In genomic region chr20:63972312-63973159, GRCh38 we compare ENCODE assay signal across 15 cellular contexts. TPM values are rescaled to one million over a fixed set of nuclear protein-coding genes. Genes with fewer than 3 reads are reported as not detected.
DNase-seq lines count a peak whose midpoint lies in the region; ATAC-seq, FAIRE-seq and TF ChIP-seq lines count a peak whose summit lies in the region.
"Had no signal": no experiment of that assay in that cellular context is flagged by ENCODE, and none has a peak within 500 bp of the region (broad histone marks: within the 10 kb centered on the region; RNA-seq: fewer than 3 reads in every experiment).

No MANE protein-coding gene starts in this region.

- H2BK20ac ChIP-seq in H1 (ENCODE audit: low read length), result 0 out of 2 replicates have a peak overlapping the region, but pooled peaks have one; percentile 40

- no peak for TF ChIP-seq CTCF in H1 (IDR thresholded peaks at IDR 0.05; ENCODE audit: control extremely low read depth in 1 of 3, insufficient read depth in 1 of 3, low read depth in 1 of 3, low read length in 3 of 3)

- H4K12ac ChIP-seq in trophoblast cell (ENCODE audit: low read depth, low read length), result no peak overlapping the region

- TF ChIP-seq EP300 in H1 (IDR thresholded peaks at IDR 0.05; ENCODE audit: borderline replicate concordance in 1 of 2, low read depth in 2 of 2, low read length in 2 of 2), result no peak

- no peak for TF ChIP-seq RAD21 in H1 (IDR thresholded peaks at IDR 0.05 in 1 of 2, conservative IDR thresholded peaks at IDR 0.05 in 1 of 2; ENCODE audit: low read depth in 2 of 2, low read length in 2 of 2)

- H3K9ac ChIP-seq in H1 (replicated peaks in 1 of 4; ENCODE audit: extremely low read depth in 1 of 4, low read depth in 3 of 4, low read length in 3 of 4) (0 out of 7 replicates have a peak overlapping the region, but pooled peaks of 1 of the 4 experiments have one; percentile 19), trophoblast cell (ENCODE audit: low read length) (no peak overlapping the region)

- 89% methylated on average over 18 of the region's 18 CpGs; no CpG with 5 or more reads in 1 of the 2 experiments for WGBS in H1 (ENCODE audit: extremely low coverage in 1 of 2, insufficient coverage in 1 of 2, insufficient read length in 1 of 2, insufficient replicate concordance in 2 of 2, low coverage in 1 of 2, low lambda C conversion rate in 2 of 2, missing lambda C conversion rate in 1 of 2), 2 experiments
- no CpG with 5 or more reads among the region's 18 CpGs for WGBS in trophoblast cell (ENCODE audit: extremely low coverage, insufficient coverage, insufficient read length)
- 72 to 80% (median 75%) methylated on average over 18 of the region's 18 CpGs for WGBS in small intestine, 3 donors

- H3K18ac ChIP-seq in H1 (ENCODE audit: extremely low read depth, low read length) (no peak overlapping the region), trophoblast cell (ENCODE audit: low read length) (no peak overlapping the region)

- peak overlapping the region; percentile 92 for H2AK5ac ChIP-seq in H1 (ENCODE audit: low read depth, low read length)
- no peak overlapping the region for H2AK5ac ChIP-seq in trophoblast cell (ENCODE audit: low read length)

- H3K4me1 ChIP-seq in H1 (replicated peaks in 1 of 4; ENCODE audit: control insufficient read depth in 3 of 4, insufficient read depth in 4 of 4, low read length in 3 of 4), result peaks cover 0 to 13% (median 7%) of the 10 kb centered on the region in 4 experiments; a peak in 6 of 7 replicates
- peaks cover 8 to 12% of the 10 kb centered on the region in 2 experiments for H3K4me1 ChIP-seq in trophoblast cell (ENCODE audit: control insufficient read depth in 1 of 2, insufficient read depth in 2 of 2, low read length in 2 of 2)
- H3K4me1 ChIP-seq in small intestine (ENCODE audit: control insufficient read depth in 2 of 2, insufficient read depth in 1 of 2, low read depth in 1 of 2, low read length in 1 of 2), result peaks cover 0 to 6% of the 10 kb centered on the region in 2 donors

- ATAC-seq in activated CD4-positive, alpha-beta T cell treated with anti-CD3 and anti-CD28 coated beads for 36 hours, result no peak
- no peak for ATAC-seq in HG02981 (IDR thresholded peaks at IDR 0.05; ENCODE audit: unreplicated experiment)
- ATAC-seq: activated CD4-positive, CD25-positive, alpha-beta regulatory T cell treated with anti-CD3 and anti-CD28 coated beads, Interleukin-2, amount 50 U/mL, for 24 hours; activated T-helper 17 cell treated with anti-CD3 and anti-CD28 coated beads, Interleukin-2, amount 50 U/mL, for 72 hours had no signal

- H3K14ac ChIP-seq in H1 (ENCODE audit: insufficient read length) (no peak overlapping the region), trophoblast cell (ENCODE audit: low read length) (no peak overlapping the region)

- no peak overlapping the region for H3K27ac Mint-ChIP-seq in activated CD4-positive, alpha-beta T cell treated with anti-CD3 and anti-CD28 coated beads for 36 hours

- H3K23ac ChIP-seq in H1 (ENCODE audit: insufficient read length), result no peak overlapping the region
- no peak overlapping the region for H3K23ac ChIP-seq in trophoblast cell (ENCODE audit: low read length)

- no peak overlapping the region for H2BK120ac ChIP-seq in H1 (replicated peaks; ENCODE audit: low read depth, low read length)
- H2BK120ac ChIP-seq in trophoblast cell (ENCODE audit: insufficient read depth, low read length, poor library complexity), result no peak overlapping the region

- no peak overlapping the region for H3K4me3 Mint-ChIP-seq in activated CD4-positive, alpha-beta T cell treated with anti-CD3 and anti-CD28 coated beads for 36 hours

- H2AFZ ChIP-seq in H1 (ENCODE audit: low read length) (no peak overlapping the region), trophoblast cell (ENCODE audit: insufficient read depth, low read length, poor library complexity) (no peak overlapping the region)

- H3K27ac ChIP-seq in H1 (ENCODE audit: low read depth, low read length) (no peak overlapping the region), trophoblast cell (ENCODE audit: low read depth, low read length) (no peak overlapping the region), small intestine (ENCODE audit: low read depth in 1 of 2, low read length in 1 of 2) (no peak overlapping the region)

- H3K79me1 ChIP-seq in H1 (ENCODE audit: low read depth, low read length) (peaks cover 4% of the 10 kb centered on the region), trophoblast cell (ENCODE audit: low read length) (peaks cover 8% of the 10 kb centered on the region)

- H3K79me2 ChIP-seq in H1 (ENCODE audit: control insufficient read depth in 1 of 2, insufficient read depth in 2 of 2, low read length in 2 of 2) (no peaks in the 10 kb centered on the region; a peak in 1 of 4 replicates), trophoblast cell (ENCODE audit: control insufficient read depth, insufficient read depth, low read length, poor library complexity) (peaks cover 7% of the 10 kb centered on the region)

- H2BK12ac ChIP-seq in H1 (ENCODE audit: low read depth, low read length) (peak overlapping the region; percentile 86; the same call in 1 of the 2 replicates), trophoblast cell (ENCODE audit: low read length) (no peak overlapping the region)

- no peak overlapping the region for H3K56ac ChIP-seq in H1 (replicated peaks; ENCODE audit: insufficient read length, low read depth, low read length)

- POLR2A ChIA-PET in activated CD4-positive, alpha-beta T cell treated with anti-CD3 and anti-CD28 coated beads for 36 hours (lab: Charles Lee), result no interaction called here
- POLR2A ChIA-PET in H1 (lab: Charles Lee; ENCODE audit: partially characterized antibody), result interaction anchor here (1.8 kb wide), 1 partner anchor 16 kb away, joined by 10 read pairs; the partner anchor contains the start of gene UCKL1

- no peak overlapping the region for H3K4ac ChIP-seq in H1 (replicated peaks; ENCODE audit: insufficient read length, low read depth, low read length)
- H3K4ac ChIP-seq in trophoblast cell (ENCODE audit: low read depth, low read length), result no peak overlapping the region

- CTCF ChIA-PET in activated CD4-positive, alpha-beta T cell treated with anti-CD3 and anti-CD28 coated beads for 36 hours (lab: Charles Lee), result interaction anchor here (0.6 to 1.8 kb wide), 5 partner anchors 18 to 436 kb away, joined by 3 to 10 read pairs (median 3); partner anchors contain the start of genes PTK6 and TPD52L2
- CTCF ChIA-PET in H1 (lab: Charles Lee; ENCODE audit: partially characterized antibody), result interaction anchor here (0.7 to 5.0 kb wide), 16 partner anchors 11 to 451 kb away, joined by 3 to 58 read pairs (median 4); partner anchors contain the start of gene C20orf204

- H3K9me3 Mint-ChIP-seq in activated CD4-positive, alpha-beta T cell treated with anti-CD3 and anti-CD28 coated beads for 36 hours (ENCODE audit: low read depth), result no peaks in the 10 kb centered on the region
- H3K9me3 Mint-ChIP-seq: activated T-helper 17 cell treated with anti-CD3 and anti-CD28 coated beads, Interleukin-2, amount 50 U/mL, for 72 hours had no signal

- H3K27me3 ChIP-seq in H7 (ENCODE audit: control insufficient read depth, insufficient read depth, low read length) (peaks cover 5% of the 10 kb centered on the region), H1 (replicated peaks in 1 of 4; ENCODE audit: control insufficient read depth in 3 of 4, extremely low read depth in 1 of 4, insufficient read depth in 3 of 4, low read length in 3 of 4) (peaks cover 0 to 6% (median 2%) of the 10 kb centered on the region in 4 experiments; a peak in 2 of 7 replicates), trophoblast cell (ENCODE audit: insufficient read depth, low read length) (no peaks in the 10 kb centered on the region), small intestine (ENCODE audit: control insufficient read depth in 2 of 2, insufficient read depth in 2 of 2, low read length in 2 of 2) (no peaks in the 10 kb centered on the region)

- H3K4me3 ChIP-seq in H7 (ENCODE audit: insufficient read depth, low read depth, low read length) (no peak overlapping the region), H1 (ENCODE audit: extremely low read depth in 1 of 4, insufficient read depth in 2 of 4, low read depth in 3 of 4, low read length in 4 of 4) (no peak overlapping the region), trophoblast cell (ENCODE audit: low read depth, low read length) (no peak overlapping the region), small intestine (ENCODE audit: low read depth in 1 of 2, low read length in 2 of 2) (no peak overlapping the region)

- H3K27me3 Mint-ChIP-seq in activated CD4-positive, alpha-beta T cell treated with anti-CD3 and anti-CD28 coated beads for 36 hours, result no peaks in the 10 kb centered on the region
- H3K27me3 Mint-ChIP-seq: activated T-helper 17 cell treated with anti-CD3 and anti-CD28 coated beads, Interleukin-2, amount 50 U/mL, for 72 hours had no signal

- FAIRE-seq in H1 (lab: Jason Lieb, UNC), result no peak
- FAIRE-seq in small intestine (lab: Jason Lieb, UNC), result no peak
- FAIRE-seq: A204.1 had no signal

- peaks cover 23% of the 10 kb centered on the region for H3K36me3 Mint-ChIP-seq in activated CD4-positive, alpha-beta T cell treated with anti-CD3 and anti-CD28 coated beads for 36 hours (ENCODE audit: low read depth)

- H3K4me2 ChIP-seq in H1 (ENCODE audit: insufficient read depth in 1 of 2, low read depth in 2 of 2, low read length in 2 of 2) (peak overlapping the region in 1 of 2 experiments; percentile 5; a peak in 1 of 4 replicates), trophoblast cell (ENCODE audit: low read length) (no peak overlapping the region)

- no peak overlapping the region for H4K5ac ChIP-seq in H1 (ENCODE audit: insufficient read length, low read depth, low read length)

- H3K9me3 ChIP-seq in H1 (ENCODE audit: insufficient read depth in 2 of 2, low read depth in 1 of 2, low read length in 1 of 2) (peaks cover 10 to 12% of the 10 kb centered on the region in 2 experiments), trophoblast cell (ENCODE audit: insufficient read depth, low read depth, low read length) (peaks cover 11% of the 10 kb centered on the region), small intestine (ENCODE audit: control insufficient read depth, low read depth) (no peaks in the 10 kb centered on the region)

- H4K91ac ChIP-seq in H1 (replicated peaks; ENCODE audit: insufficient read length, low read length) (peak overlapping the region; percentile 44), trophoblast cell (ENCODE audit: low read depth, low read length) (no peak overlapping the region)

- H4K8ac ChIP-seq in H1 (ENCODE audit: extremely low read depth, insufficient read depth, low read length) (no peak overlapping the region), trophoblast cell (ENCODE audit: low read depth, low read length) (no peak overlapping the region)

- H2BK5ac ChIP-seq in H1 (ENCODE audit: low read depth, low read length), result no peak overlapping the region
- H2BK5ac ChIP-seq in trophoblast cell (ENCODE audit: low read depth, low read length, poor library complexity), result no peak overlapping the region

- peaks cover 12% of the 10 kb centered on the region; the same call in 1 of the 2 replicates for H3K23me2 ChIP-seq in H1 (ENCODE audit: low read depth, low read length)

- H2BK15ac ChIP-seq in H1 (ENCODE audit: low read length), result peak overlapping the region; percentile 55; the same call in 1 of the 2 replicates

- peaks cover 1% of the 10 kb centered on the region for H3K36me3 ChIP-seq in H7 (replicated peaks; ENCODE audit: control insufficient read depth, insufficient read depth, low read length)
- peaks cover 0 to 9% (median 5%) of the 10 kb centered on the region in 4 experiments; a peak in 4 of 8 replicates for H3K36me3 ChIP-seq in H1 (ENCODE audit: control insufficient read depth in 2 of 4, insufficient read depth in 4 of 4, low read length in 3 of 4)
- peaks cover 8% of the 10 kb centered on the region in 2 experiments for H3K36me3 ChIP-seq in trophoblast cell (ENCODE audit: control insufficient read depth in 1 of 2, insufficient read depth in 2 of 2, low read length in 2 of 2)
- no peaks in the 10 kb centered on the region for H3K36me3 ChIP-seq in small intestine (ENCODE audit: control insufficient read depth in 2 of 2, insufficient read depth in 2 of 2, low read length in 2 of 2)

- peaks cover 2 to 8% of the 10 kb centered on the region in 2 experiments for H4K20me1 ChIP-seq in H1 (replicated peaks in 1 of 2; ENCODE audit: control insufficient read depth in 1 of 2, insufficient read depth in 2 of 2, low read length in 2 of 2)

- TF ChIP-seq POLR2A in H1 (IDR thresholded peaks at IDR 0.05; ENCODE audit: control extremely low read depth in 1 of 2, low read depth in 2 of 2, low read length in 2 of 2), result no peak

- intact Hi-C loops in activated CD4-positive, alpha-beta T cell treated with anti-CD3 and anti-CD28 coated beads for 36 hours (cut with DNase I, micrococcal nuclease), result loop anchor here (5.0 to 10.0 kb wide), 4 partner anchors 75 to 758 kb away; partner anchors contain the start of genes DNAJC5 (in 1 of the 2), LIME1 (in 1 of the 2), SLC2A4RG (in 1 of the 2) and YTHDF1 (in 1 of the 2)

- DNase-seq in activated CD4-positive, alpha-beta T cell treated with anti-CD3 and anti-CD28 coated beads for 36 hours, result peak; percentile 8
- no peak for DNase-seq in activated CD4-positive, alpha-beta T cell treated with anti-CD3 and anti-CD28 coated beads, Interleukin-2, amount 50 U/mL, for 4 hours
- DNase-seq in H7, result peak; percentile 27
- DNase-seq in H1 (ENCODE audit: low read depth in 1 of 2, low spot score in 2 of 2), result no peak
- peak; percentile 51 to 67 for DNase-seq in trophoblast cell
- DNase-seq in small intestine, result no peak
- DNase-seq in SKM-1 treated with dmso at 0.1 percent for 144 hours (lab: John Stamatoyannopoulos, UW; ENCODE audit: unreplicated experiment), result no peak
- DNase-seq: hypothalamus; NCI-H2107; NK-92 treated with Interleukin-12 subunit alpha and Interleukin-12 subunit beta, amount 100 ng/mL, for 24 hours; occipital lobe had no signal

- H3K4me1 Mint-ChIP-seq in activated CD4-positive, alpha-beta T cell treated with anti-CD3 and anti-CD28 coated beads for 36 hours, result peaks cover 38% of the 10 kb centered on the region

RNA-seq across cellular contexts. Expression of gene ZNF512B, which starts 2.8 kb away (rescaled TPM):
- total RNA-seq in activated CD4-positive, alpha-beta T cell treated with anti-CD3 and anti-CD28 coated beads for 36 hours, result 10 to 100 TPM; 12.6 to 13.1 TPM
- 13.3 and 15.5 TPM in 2 replicates for total RNA-seq in H7 (2014; rRNA removed; shearing (Covaris generic))
- 26.6 and 27.0 TPM in 2 replicates for total RNA-seq in H1 (2021; fragmentation: NEBNext Ultra II Directional; extraction: Animal tissue kit (Norgen Biotek cat#: 25700))
- 7.3 and 10.6 TPM in 2 replicates for polyA plus RNA-seq in H1 (2011; rRNA removed)
- polyA plus RNA-seq in H1 (2011; cell fraction: cytosol; rRNA removed), result 9.7 TPM
- 51.0 TPM for polyA plus RNA-seq in H1 (2011; cell fraction: nucleus; rRNA removed)
- 16.0 to 22.5 TPM (median 19.3 TPM) in 4 replicates for polyA plus RNA-seq in H1 (2012, experiment 1 of 2)
- polyA plus RNA-seq in H1 (2012, experiment 2 of 2), result 12.0 TPM
- 9.5 TPM for polyA plus RNA-seq in H1 (2013, experiment 1 of 2)
- polyA plus RNA-seq in H1 (2013, experiment 2 of 2), result 9.1 TPM
- polyA minus RNA-seq in H1 (2011; rRNA and poly(A)+ RNA removed), result 4.1 and 5.5 TPM in 2 replicates
- 8.4 TPM for polyA minus RNA-seq in H1 (2011; cell fraction: cytosol; rRNA and poly(A)+ RNA removed)
- 9.1 TPM for polyA minus RNA-seq in H1 (2011; cell fraction: nucleus; rRNA and poly(A)+ RNA removed)
- 7.5 and 7.8 TPM in 2 replicates for polyA plus RNA-seq in trophoblast cell (2013)
- polyA plus RNA-seq in small intestine, result 1 to 10 TPM; 2.5 to 4.3 (median 3.0) TPM

RNA-seq across cellular contexts. Expression of gene SAMD10, which starts 6.9 kb away (rescaled TPM):
- total RNA-seq in activated CD4-positive, alpha-beta T cell treated with anti-CD3 and anti-CD28 coated beads for 36 hours, result 10 to 100 TPM; 25.4 to 30.7 TPM
- 3.8 and 5.7 TPM in 2 replicates for total RNA-seq in H7 (2014; rRNA removed; shearing (Covaris generic))
- 3.0 and 3.8 TPM in 2 replicates for total RNA-seq in H1 (2021; fragmentation: NEBNext Ultra II Directional; extraction: Animal tissue kit (Norgen Biotek cat#: 25700))
- polyA plus RNA-seq in H1 (2011; rRNA removed) (5.2 and 6.4 TPM in 2 replicates), small intestine (1 to 10 TPM; 3.6 to 7.3 (median 5.8) TPM)
- 5.1 TPM for polyA plus RNA-seq in H1 (2011; cell fraction: cytosol; rRNA removed)
- 32.2 TPM for polyA plus RNA-seq in H1 (2011; cell fraction: nucleus; rRNA removed)
- 4.0 to 6.6 TPM (median 6.2 TPM) in 4 replicates for polyA plus RNA-seq in H1 (2012, experiment 1 of 2)
- 4.8 TPM for polyA plus RNA-seq in H1 (2012, experiment 2 of 2)
- 4.6 TPM for polyA plus RNA-seq in H1 (2013, experiment 1 of 2)
- polyA plus RNA-seq in H1 (2013, experiment 2 of 2), result 3.6 TPM
- 0.73 and 1.1 TPM in 2 replicates for polyA minus RNA-seq in H1 (2011; rRNA and poly(A)+ RNA removed)
- polyA minus RNA-seq in H1 (2011; cell fraction: cytosol; rRNA and poly(A)+ RNA removed), result 1.6 TPM
- polyA minus RNA-seq in H1 (2011; cell fraction: nucleus; rRNA and poly(A)+ RNA removed), result 1.4 TPM
- 4.3 and 4.5 TPM in 2 replicates for polyA plus RNA-seq in trophoblast cell (2013)

RNA-seq across cellular contexts. Expression of gene PRPF6, which starts 8.4 kb away (rescaled TPM):
- total RNA-seq in activated CD4-positive, alpha-beta T cell treated with anti-CD3 and anti-CD28 coated beads for 36 hours, result 10 to 100 TPM; 60.5 to 67.0 TPM
- total RNA-seq in H7 (2014; rRNA removed; shearing (Covaris generic)), result 70.8 and 75.3 TPM in 2 replicates
- 76.9 and 80.7 TPM in 2 replicates for total RNA-seq in H1 (2021; fragmentation: NEBNext Ultra II Directional; extraction: Animal tissue kit (Norgen Biotek cat#: 25700))
- polyA plus RNA-seq in H1 (2011; rRNA removed) (27.9 and 42.8 TPM in 2 replicates), small intestine (10 to 100 TPM; 35.3 to 48.6 (median 47.5) TPM)
- 58.0 TPM for polyA plus RNA-seq in H1 (2011; cell fraction: cytosol; rRNA removed)
- polyA plus RNA-seq in H1 (2011; cell fraction: nucleus; rRNA removed), result 66.9 TPM
- 70.7 to 88.3 TPM (median 83.6 TPM) in 4 replicates for polyA plus RNA-seq in H1 (2012, experiment 1 of 2)
- polyA plus RNA-seq in H1 (2012, experiment 2 of 2), result 54.3 TPM
- polyA plus RNA-seq in H1 (2013, experiment 1 of 2), result 41.9 TPM
- polyA plus RNA-seq in H1 (2013, experiment 2 of 2), result 38.8 TPM
- polyA minus RNA-seq in H1 (2011; rRNA and poly(A)+ RNA removed), result 44.2 and 52.8 TPM in 2 replicates
- 36.3 TPM for polyA minus RNA-seq in H1 (2011; cell fraction: cytosol; rRNA and poly(A)+ RNA removed)
- polyA minus RNA-seq in H1 (2011; cell fraction: nucleus; rRNA and poly(A)+ RNA removed), result 23.1 TPM
- polyA plus RNA-seq in trophoblast cell (2013), result 45.4 and 45.8 TPM in 2 replicates

RNA-seq across cellular contexts. Expression of gene UCKL1, which starts 16.3 kb away (rescaled TPM):
- 10 to 100 TPM; 28.3 to 32.2 TPM for total RNA-seq in activated CD4-positive, alpha-beta T cell treated with anti-CD3 and anti-CD28 coated beads for 36 hours
- total RNA-seq in H7 (2014; rRNA removed; shearing (Covaris generic)), result 21.8 and 26.6 TPM in 2 replicates
- 36.5 and 37.4 TPM in 2 replicates for total RNA-seq in H1 (2021; fragmentation: NEBNext Ultra II Directional; extraction: Animal tissue kit (Norgen Biotek cat#: 25700))
- polyA plus RNA-seq in H1 (2011; rRNA removed), result 91.2 and 106 TPM in 2 replicates
- 73.4 TPM for polyA plus RNA-seq in H1 (2011; cell fraction: cytosol; rRNA removed)
- polyA plus RNA-seq in H1 (2011; cell fraction: nucleus; rRNA removed), result 243 TPM
- 35.1 to 52.8 TPM (median 52.1 TPM) in 4 replicates for polyA plus RNA-seq in H1 (2012, experiment 1 of 2)
- polyA plus RNA-seq in H1 (2012, experiment 2 of 2), result 34.5 TPM
- polyA plus RNA-seq in H1 (2013, experiment 1 of 2), result 26.4 TPM
- polyA plus RNA-seq in H1 (2013, experiment 2 of 2), result 24.2 TPM
- polyA minus RNA-seq in H1 (2011; rRNA and poly(A)+ RNA removed), result 26.5 and 36.3 TPM in 2 replicates
- 28.2 TPM for polyA minus RNA-seq in H1 (2011; cell fraction: cytosol; rRNA and poly(A)+ RNA removed)
- 52.8 TPM for polyA minus RNA-seq in H1 (2011; cell fraction: nucleus; rRNA and poly(A)+ RNA removed)
- polyA plus RNA-seq in trophoblast cell (2013), result 28.2 and 30.1 TPM in 2 replicates
- 100 to 1,000 TPM in 1 of 3 donors, 10 to 100 TPM in 2; 47.1 to 131 (median 81.1) TPM for polyA plus RNA-seq in small intestine

Comparison
In these comparisons a context has a peak if more than half of its experiments do, and no peak if none do; other contexts are left out.
1. DNase-seq: peak in activated CD4-positive, alpha-beta T cell treated with anti-CD3 and anti-CD28 coated beads for 36 hours (single experiment), H7 (single experiment) and trophoblast cell (2 of 2); none in activated CD4-positive, alpha-beta T cell treated with anti-CD3 and anti-CD28 coated beads, Interleukin-2, amount 50 U/mL, for 4 hours (0 of 2), H1 (0 of 2), small intestine (single experiment) and SKM-1 treated with dmso at 0.1 percent for 144 hours (single experiment).